8 cellular contexts compared by ENCODE assay signal in genomic region chr12:42145197-42145549, GRCh38. TPM values are rescaled to one million over a fixed set of nuclear protein-coding genes. Genes with fewer than 3 reads are reported as not detected.
DNase-seq lines count a peak whose midpoint lies in the region; ATAC-seq and TF ChIP-seq lines count a peak whose summit lies in the region.

No MANE protein-coding gene starts in this region.

- H3K27me3 Mint-ChIP-seq in CD4-positive, alpha-beta memory T cell: no peaks in the 10 kb centered on the region
- H3K27me3 Mint-ChIP-seq in HFFc6 (ENCODE audit: insufficient read depth) (no peaks in the 10 kb centered on the region), immature natural killer cell (ENCODE audit: low read depth in 3 of 3) (peaks cover 7 to 17% (median 12%) of the 10 kb centered on the region in 3 donors)
- H3K27me3 Mint-ChIP-seq in activated T-helper 17 cell treated with anti-CD3 and anti-CD28 coated beads, Interleukin-2, amount 50 U/mL, for 72 hours: no peaks in the 10 kb centered on the region

- H3K27me3 ChIP-seq in CD4-positive, alpha-beta memory T cell (ENCODE audit: insufficient read depth, low read length): no peaks in the 10 kb centered on the region

- CTCF ChIA-PET in CD4-positive, alpha-beta memory T cell (lab: Charles Lee; ENCODE audit: partially characterized antibody): interaction anchor here (1.0 to 1.4 kb wide), 3 partner anchors 15 to 226 kb away, joined by 3 to 6 read pairs (median 3); no protein-coding TSS in a partner anchor

- peaks cover 0 to 2% (median 0%) of the 10 kb centered on the region in 8 donors for H3K9me3 Mint-ChIP-seq in CD4-positive, alpha-beta memory T cell
- H3K9me3 Mint-ChIP-seq in HFFc6 (no peaks in the 10 kb centered on the region), immature natural killer cell (no peaks in the 10 kb centered on the region)
- no peaks in the 10 kb centered on the region for H3K9me3 Mint-ChIP-seq in activated T-helper 17 cell treated with anti-CD3 and anti-CD28 coated beads, Interleukin-2, amount 50 U/mL, for 72 hours

- POLR2A ChIA-PET in CD4-positive, alpha-beta memory T cell (lab: Charles Lee; ENCODE audit: partially characterized antibody): interaction anchor here (0.6 to 1.7 kb wide), 10 partner anchors 19 to 183 kb away, joined by 3 to 8 read pairs (median 4); partner anchors contain the start of genes PPHLN1 and ZCRB1

- H3K36me3 Mint-ChIP-seq in CD4-positive, alpha-beta memory T cell: peaks cover 0 to 3% of the 10 kb centered on the region in 2 donors
- no peaks in the 10 kb centered on the region for H3K36me3 Mint-ChIP-seq in HFFc6 (ENCODE audit: low read depth)
- no peaks in the 10 kb centered on the region for H3K36me3 Mint-ChIP-seq in activated T-helper 17 cell treated with anti-CD3 and anti-CD28 coated beads, Interleukin-2, amount 50 U/mL, for 72 hours (ENCODE audit: low read depth)
- H3K36me3 Mint-ChIP-seq in immature natural killer cell: no peaks in the 10 kb centered on the region

- intact Hi-C loops in CD4-positive, alpha-beta memory T cell (cut with micrococcal nuclease): loop anchor here (1.0 to 2.0 kb wide), 2 partner anchors 46 to 92 kb away; no protein-coding TSS in a partner anchor

- no peaks in the 10 kb centered on the region for H3K9me3 ChIP-seq in CD4-positive, alpha-beta memory T cell (ENCODE audit: control insufficient read depth in 1 of 2, low read length in 2 of 2)

- TF ChIP-seq CTCF in HFFc6 (IDR thresholded peaks at IDR 0.05): no peak

- peak overlapping the region; percentile 7 to 80 for H3K4me3 ChIP-seq in CD4-positive, alpha-beta memory T cell (ENCODE audit: low read length in 2 of 2)

- H3K4me1 Mint-ChIP-seq in CD4-positive, alpha-beta memory T cell: peaks cover 31 to 47% (median 40%) of the 10 kb centered on the region in 4 donors
- H3K4me1 Mint-ChIP-seq in HFFc6 (ENCODE audit: low read depth): peaks cover 43% of the 10 kb centered on the region
- peaks cover 23% of the 10 kb centered on the region for H3K4me1 Mint-ChIP-seq in activated T-helper 17 cell treated with anti-CD3 and anti-CD28 coated beads, Interleukin-2, amount 50 U/mL, for 72 hours
- peaks cover 38 to 54% of the 10 kb centered on the region in 2 donors for H3K4me1 Mint-ChIP-seq in immature natural killer cell

- ATAC-seq in activated T-helper 17 cell treated with anti-CD3 and anti-CD28 coated beads, Interleukin-2, amount 50 U/mL, for 72 hours (replicated peaks): no peak
- no peak for ATAC-seq in GM19397 (IDR thresholded peaks at IDR 0.05; ENCODE audit: unreplicated experiment)

- H3K36me3 ChIP-seq in CD4-positive, alpha-beta memory T cell (ENCODE audit: insufficient read depth, low read length): no peaks in the 10 kb centered on the region

- DNase-seq in CD4-positive, alpha-beta memory T cell: no peak
- DNase-seq in HFFc6 (no peak), immature natural killer cell (no peak), substantia nigra (lab: John Stamatoyannopoulos, UW) (peak in 1 of 49 donors; percentile 49), NCI-H82 treated with DMSO at 0.1 percent for 48 hours (lab: John Stamatoyannopoulos, UW; ENCODE audit: unreplicated experiment) (no peak), GF-D8 (lab: John Stamatoyannopoulos, UW) (no peak)

- peak overlapping the region; percentile 54 for H3K27ac ChIP-seq in CD4-positive, alpha-beta memory T cell (ENCODE audit: low read depth, low read length)
- peak overlapping the region; percentile 59 for H3K27ac ChIP-seq in substantia nigra (ENCODE audit: low read depth, low read length, poor library complexity, severe bottlenecking)

- peak overlapping the region; percentile 72 to 94 (median 89) for H3K27ac Mint-ChIP-seq in CD4-positive, alpha-beta memory T cell
- H3K27ac Mint-ChIP-seq in HFFc6 (peak overlapping the region; percentile 54), immature natural killer cell (peak overlapping the region; percentile 79 to 95 (median 86))
- peak overlapping the region; percentile 72 for H3K27ac Mint-ChIP-seq in activated T-helper 17 cell treated with anti-CD3 and anti-CD28 coated beads, Interleukin-2, amount 50 U/mL, for 72 hours

- peaks cover 39% of the 10 kb centered on the region for H3K4me1 ChIP-seq in CD4-positive, alpha-beta memory T cell (ENCODE audit: insufficient read depth, low read length)

- peak overlapping the region; percentile 86 to 95 (median 89) for H3K4me3 Mint-ChIP-seq in CD4-positive, alpha-beta memory T cell
- H3K4me3 Mint-ChIP-seq in HFFc6 (peak overlapping the region; percentile 82), immature natural killer cell (peak overlapping the region; percentile 88 to 95 (median 94))
- H3K4me3 Mint-ChIP-seq in activated T-helper 17 cell treated with anti-CD3 and anti-CD28 coated beads, Interleukin-2, amount 50 U/mL, for 72 hours: peak overlapping the region; percentile 78

RNA-seq across cellular contexts. Expression of gene GXYLT1, which starts 0.5 kb away (rescaled TPM):
- 1 to 10 TPM; 8.3 to 9.5 TPM for total RNA-seq in CD4-positive, alpha-beta memory T cell
- polyA plus RNA-seq in CD4-positive, alpha-beta memory T cell: 1 to 10 TPM; 2.3 to 4.0 TPM
- 10 to 100 TPM; 11.2 to 14.1 (median 13.2) TPM for total RNA-seq in HFFc6 (2021; fragmentation: NEBNext Ultra II Directional; extraction: Animal tissue kit (Norgen Biotek cat#: 25700))
- 10 to 100 TPM in 1 of 2 donors, 1 to 10 TPM in 1; 7.3 to 11.5 TPM for total RNA-seq in activated T-helper 17 cell treated with anti-CD3 and anti-CD28 coated beads, Interleukin-2, amount 50 U/mL, for 72 hours
- 1 to 10 TPM; 3.1 to 5.9 (median 4.1) TPM for polyA plus RNA-seq in immature natural killer cell
